Comparison of ENCODE assay signal across 8 cellular contexts in genomic region chr1:54204199-54204598, GRCh38. TPM values are rescaled to one million over a fixed set of nuclear protein-coding genes. Genes with fewer than 3 reads are reported as not detected.
"Had no signal": no experiment of that assay in that cellular context is flagged by ENCODE, and none has a peak within 500 bp of the region (broad histone marks: within the 10 kb centered on the region; RNA-seq: fewer than 3 reads in every experiment).

No MANE protein-coding gene starts in this region.

- FAIRE-seq: G401.6, GM12878, GM12891, GM12892, GM18507, GM19239 had no signal

- ATAC-seq: GM12878 had no signal

- DNase-seq: GDM1 had no signal

- H3K4me3 ChIP-seq: GM12878 had no signal

RNA-seq across cellular contexts. Expression of gene CDCP2, which starts 51.4 kb away (rescaled TPM):
- total RNA-seq: G401 had no signal
- polyA plus RNA-seq: GM12878 had no signal
